28 cellular contexts compared by ENCODE assay signal in genomic region chr15:60890361-60890991, GRCh38.
"Had no signal": no experiment of that assay in that cellular context is flagged by ENCODE, and none has a peak within 500 bp of the region (broad histone marks: within the 10 kb centered on the region; RNA-seq: fewer than 3 reads in every experiment).

No MANE protein-coding gene starts in this region.

- ATAC-seq: activated CD8-positive, alpha-beta memory T cell treated with anti-CD3 and anti-CD28 coated beads, Interleukin-2, amount 10 ng/mL, durations not matched to agents 7 days and 5 days; activated naive CD4-positive, alpha-beta T cell treated with anti-CD3 and anti-CD28 coated beads, Interleukin-2, amount 50 U/mL, for 72 hours; activated naive CD8-positive, alpha-beta T cell treated with anti-CD3 and anti-CD28 coated beads, Interleukin-2, amount 50 U/mL, for 24 hours; activated T-cell treated with anti-CD3 and anti-CD28 coated beads, Interleukin-2, amount 50 U/mL, for 4 hours; body of pancreas; Right ventricle myocardium inferior had no signal

- H3K27me3 Mint-ChIP-seq: activated B cell treated with CpG ODN at 0.5 μM for 24 hours had no signal

- H3K4me3 ChIP-seq: ascending aorta, body of pancreas, MG63 had no signal

- H3K4me1 ChIP-seq: ascending aorta, body of pancreas had no signal

- H3K9me3 Mint-ChIP-seq: activated B cell treated with CpG ODN at 0.5 μM for 24 hours; activated CD4-positive, alpha-beta T cell treated with anti-CD3 and anti-CD28 coated beads, Interleukin-2, amount 10 ng/mL, durations not matched to agents 24 days and 14 days; activated naive CD4-positive, alpha-beta T cell treated with anti-CD3 and anti-CD28 coated beads, Interleukin-2, amount 50 U/mL, for 72 hours; activated naive CD8-positive, alpha-beta T cell treated with anti-CD3 and anti-CD28 coated beads, Interleukin-2, amount 50 U/mL, for 24 hours; activated T-cell treated with anti-CD3 and anti-CD28 coated beads, Interleukin-2, amount 50 U/mL, for 4 hours had no signal

- H3K36me3 ChIP-seq: ascending aorta, MG63 had no signal

- H3K27ac ChIP-seq: ascending aorta, body of pancreas had no signal

- H3K36me3 Mint-ChIP-seq: activated CD8-positive, alpha-beta memory T cell treated with anti-CD3 and anti-CD28 coated beads, Interleukin-2, amount 10 ng/mL, durations not matched to agents 7 days and 5 days; activated naive CD4-positive, alpha-beta T cell treated with anti-CD3 and anti-CD28 coated beads, Interleukin-2, amount 50 U/mL, for 72 hours; IgD-negative memory B cell had no signal

- H3K27ac Mint-ChIP-seq: activated B cell treated with CpG ODN at 0.5 μM for 24 hours; activated CD4-positive, alpha-beta T cell treated with anti-CD3 and anti-CD28 coated beads, Interleukin-2, amount 10 ng/mL, durations not matched to agents 24 days and 14 days; activated CD8-positive, alpha-beta memory T cell treated with anti-CD3 and anti-CD28 coated beads, Interleukin-2, amount 10 ng/mL, durations not matched to agents 7 days and 5 days; activated naive CD4-positive, alpha-beta T cell treated with anti-CD3 and anti-CD28 coated beads, Interleukin-2, amount 50 U/mL, for 72 hours; activated naive CD8-positive, alpha-beta T cell treated with anti-CD3 and anti-CD28 coated beads, Interleukin-2, amount 50 U/mL, for 24 hours; IgD-negative memory B cell had no signal

- H3K4me3 Mint-ChIP-seq: activated B cell treated with CpG ODN at 0.5 μM for 24 hours; activated CD4-positive, alpha-beta T cell treated with anti-CD3 and anti-CD28 coated beads, Interleukin-2, amount 10 ng/mL, durations not matched to agents 24 days and 14 days; activated CD8-positive, alpha-beta memory T cell treated with anti-CD3 and anti-CD28 coated beads, Interleukin-2, amount 10 ng/mL, durations not matched to agents 7 days and 5 days; activated naive CD8-positive, alpha-beta T cell treated with anti-CD3 and anti-CD28 coated beads, Interleukin-2, amount 50 U/mL, for 24 hours; activated T-cell treated with anti-CD3 and anti-CD28 coated beads, Interleukin-2, amount 50 U/mL, for 4 hours; IgD-negative memory B cell had no signal

- H3K9me3 ChIP-seq: ascending aorta, body of pancreas, MG63, SK-N-SH had no signal

- H3K4me1 Mint-ChIP-seq: activated B cell treated with CpG ODN at 0.5 μM for 24 hours, IgD-negative memory B cell had no signal

- H3K27me3 ChIP-seq: ascending aorta, body of pancreas, MG63 had no signal

- DNase-seq: activated B cell treated with CpG ODN at 0.5 μM for 24 hours; activated CD4-positive, alpha-beta T cell treated with anti-CD3 and anti-CD28 coated beads for 1 hour; activated CD4-positive, alpha-beta T cell treated with anti-CD3 and anti-CD28 coated beads, Interleukin-2, amount 10 ng/mL, durations not matched to agents 24 days and 14 days; activated CD4-positive, alpha-beta T cell treated with anti-CD3 and anti-CD28 coated beads, Interleukin-2, amount 50 U/mL, for 48 hours; activated CD8-positive, alpha-beta memory T cell treated with anti-CD3 and anti-CD28 coated beads, Interleukin-2, amount 10 ng/mL, durations not matched to agents 7 days and 5 days; activated effector memory CD4-positive, alpha-beta T cell treated with anti-CD3 and anti-CD28 coated beads, Interleukin-2, amount 50 U/mL, for 16 hours; activated naive CD4-positive, alpha-beta T cell treated with Interleukin-2 at 50 U/mL for 16 hours; activated naive CD8-positive, alpha-beta T cell treated with anti-CD3 and anti-CD28 coated beads, Interleukin-2, amount 50 U/mL, for 24 hours; activated T-cell treated with anti-CD3 and anti-CD28 coated beads, Interleukin-2, amount 50 U/mL, for 4 hours; amniotic stem cell; body of pancreas; central memory CD4-positive, alpha-beta T cell; KG1; MG63; MV-4-11; NCI-H1092 treated with DMSO at 0.1 percent for 48 hours; NCI-H1436; NCI-H1694 treated with DMSO at 0.1 percent for 48 hours; NCI-H2029 treated with DMSO at 0.1 percent for 48 hours; NCI-H345; NCI-H510A treated with DMSO at 0.1 percent for 48 hours; NCI-H69; RPMI8226; SK-N-SH had no signal
